8 cellular contexts compared by ENCODE assay signal in the genomic region with DNA sequence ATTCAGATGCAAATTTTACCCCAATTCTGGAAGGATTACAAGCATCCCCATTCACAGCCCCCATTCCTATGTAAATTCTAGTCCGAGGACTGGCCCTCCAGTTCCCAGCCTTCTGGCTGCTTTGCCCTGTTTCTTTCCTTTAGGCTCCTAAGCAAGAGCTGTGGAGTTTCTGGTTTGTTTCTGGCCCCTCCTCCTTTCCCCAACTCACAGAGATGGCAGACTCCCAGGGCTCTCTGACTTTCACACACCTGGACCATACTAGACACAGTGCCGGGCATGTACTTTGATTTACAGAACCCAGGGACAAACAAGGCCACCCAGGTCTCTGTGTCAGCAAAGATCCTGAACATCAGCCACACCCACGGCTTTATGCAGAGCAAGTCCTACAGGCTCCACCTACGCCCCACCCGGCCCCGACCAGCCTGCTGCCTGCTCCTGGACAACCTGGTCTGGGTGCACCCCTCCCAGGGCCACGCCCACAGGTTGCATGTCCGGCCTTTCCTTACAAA.
DNase-seq lines count a peak whose midpoint lies in the region; ATAC-seq, FAIRE-seq and TF ChIP-seq lines count a peak whose summit lies in the region.

No MANE protein-coding gene starts in this region.

- no peaks in the 10 kb centered on the region for H4K20me1 ChIP-seq in HepG2 (ENCODE audit: insufficient read depth, low read length)

- CTCF ChIA-PET in HepG2 (lab: Yijun Ruan, JAX; ENCODE audit: low intra/inter-chr PET ratio, low total read pairs) = no interaction called here

- POLR2A ChIA-PET in HepG2 (lab: Yijun Ruan, JAX) = no interaction called here

- DNase-seq in HepG2 (ENCODE audit: low spot score) (no peak), right lobe of liver (no peak), immature natural killer cell (no peak), upper lobe of right lung (peak; percentile 86), GM13976 (ENCODE audit: low spot score) (no peak), NCI-H2227 (lab: John Stamatoyannopoulos, UW; ENCODE audit: unreplicated experiment) (no peak), GF-D8 (lab: John Stamatoyannopoulos, UW) (no peak)

- H3K36me3 Mint-ChIP-seq in activated T-helper 17 cell treated with anti-CD3 and anti-CD28 coated beads, Interleukin-2, amount 50 U/mL, for 72 hours (ENCODE audit: low read depth) = peaks cover 47% of the 10 kb centered on the region
- no peaks in the 10 kb centered on the region for H3K36me3 Mint-ChIP-seq in immature natural killer cell

- no peak overlapping the region for H3K4me2 ChIP-seq in HepG2 (ENCODE audit: low read depth, low read length)

- H3K4me3 Mint-ChIP-seq in activated T-helper 17 cell treated with anti-CD3 and anti-CD28 coated beads, Interleukin-2, amount 50 U/mL, for 72 hours = peak overlapping the region; percentile 28
- H3K4me3 Mint-ChIP-seq in immature natural killer cell = peak overlapping the region in 4 of 5 donors; percentile 8 to 57 (median 52)

- TF ChIP-seq POLR2A in HepG2 (IDR thresholded peaks at IDR 0.05; ENCODE audit: insufficient read depth in 1 of 2, low read depth in 2 of 2, low read length in 2 of 2) (no peak), right lobe of liver (IDR thresholded peaks at IDR 0.05) (no peak)

- no peaks in the 10 kb centered on the region for H3K9me3 Mint-ChIP-seq in activated T-helper 17 cell treated with anti-CD3 and anti-CD28 coated beads, Interleukin-2, amount 50 U/mL, for 72 hours
- no peaks in the 10 kb centered on the region for H3K9me3 Mint-ChIP-seq in immature natural killer cell

- H3K27me3 ChIP-seq in HepG2 (ENCODE audit: control insufficient read depth in 1 of 2, insufficient read depth in 2 of 2, low read length in 2 of 2) (peaks cover 0 to 3% of the 10 kb centered on the region in 2 experiments; a peak in 1 of 5 replicates), right lobe of liver (no peaks in the 10 kb centered on the region), upper lobe of right lung (no peaks in the 10 kb centered on the region)

- H3K27ac ChIP-seq in HepG2 (ENCODE audit: extremely low read length, insufficient read depth, low read length) (no peak overlapping the region), right lobe of liver (no peak overlapping the region), upper lobe of right lung (no peak overlapping the region)

- WGBS in HepG2 (ENCODE audit: low lambda C conversion rate) = 0% methylated on average over 8 of the region's 8 CpGs
- 70% methylated on average over 5 of the region's 8 CpGs for WGBS in right lobe of liver (ENCODE audit: insufficient coverage, low coverage, low lambda C conversion rate, missing lambda C conversion rate)

- H3K4me3 ChIP-seq in HepG2 (replicated peaks in 1 of 3; ENCODE audit: insufficient read depth in 1 of 3, low read depth in 2 of 3, low read length in 3 of 3) (no peak overlapping the region), right lobe of liver (no peak overlapping the region), upper lobe of right lung (no peak overlapping the region)

- TF ChIP-seq EP300 in HepG2 (IDR thresholded peaks at IDR 0.05; ENCODE audit: low read depth in 2 of 2, low read length in 2 of 2) (no peak), HepG2 (CRISPR knock-in tag; IDR thresholded peaks at IDR 0.05; ENCODE audit: borderline replicate concordance) (no peak)

- no peak for TF ChIP-seq CTCF in HepG2 (CRISPR knock-in tag; IDR thresholded peaks at IDR 0.05)
- no peak for TF ChIP-seq CTCF in right lobe of liver (IDR thresholded peaks at IDR 0.05)
- TF ChIP-seq CTCF in upper lobe of right lung (IDR thresholded peaks at IDR 0.05) = no peak
- TF ChIP-seq CTCF in GM13976 (IDR thresholded peaks at IDR 0.05; ENCODE audit: borderline replicate concordance, control extremely low read depth, extremely low read depth, insufficient read depth, missing control alignments) = no peak

- in situ Hi-C loops in HepG2 (cut with HindIII; ENCODE audit: extremely low pct_ligation_motif_present, low pct_unique_long_range_greater_than_20kb) = no loop called here
- in situ Hi-C loops in GM13976 (cut with MboI; ENCODE audit: low sequenced_read_pairs, unreplicated experiment) = no loop called here

- H2AFZ ChIP-seq in HepG2 (ENCODE audit: low read length) = no peak overlapping the region

- peaks cover 33% of the 10 kb centered on the region for H3K4me1 Mint-ChIP-seq in activated T-helper 17 cell treated with anti-CD3 and anti-CD28 coated beads, Interleukin-2, amount 50 U/mL, for 72 hours
- peaks cover 92 to 95% of the 10 kb centered on the region in 2 donors for H3K4me1 Mint-ChIP-seq in immature natural killer cell

- no peak overlapping the region for H3K9ac ChIP-seq in HepG2 (ENCODE audit: insufficient read depth, low read depth, low read length)

- H3K4me1 ChIP-seq in HepG2 (ENCODE audit: insufficient read depth, low read length) (no peaks in the 10 kb centered on the region), right lobe of liver (no peaks in the 10 kb centered on the region), upper lobe of right lung (peaks cover 45% of the 10 kb centered on the region)

- intact Hi-C loops in HepG2 (cut with micrococcal nuclease; ENCODE audit: unreplicated experiment) (no loop called here), right lobe of liver (cut with DNase I) (no loop called here), upper lobe of right lung (cut with DNase I) (no loop called here)

- peak overlapping the region; percentile 64 for H3K27ac Mint-ChIP-seq in activated T-helper 17 cell treated with anti-CD3 and anti-CD28 coated beads, Interleukin-2, amount 50 U/mL, for 72 hours
- peak overlapping the region; percentile 51 to 95 (median 70) for H3K27ac Mint-ChIP-seq in immature natural killer cell

- BruUV-seq in HepG2 (replicated peaks; lab: Mats Ljungman, UMichigan) = no TSS peak

- no peaks in the 10 kb centered on the region for H3K79me2 ChIP-seq in HepG2 (ENCODE audit: insufficient read depth, low read length)

- H3K27me3 Mint-ChIP-seq in activated T-helper 17 cell treated with anti-CD3 and anti-CD28 coated beads, Interleukin-2, amount 50 U/mL, for 72 hours = no peaks in the 10 kb centered on the region
- H3K27me3 Mint-ChIP-seq in immature natural killer cell (ENCODE audit: low read depth in 3 of 3) = peaks cover 3 to 5% (median 3%) of the 10 kb centered on the region in 3 donors

- TF ChIP-seq RAD21 in HepG2 (CRISPR knock-in tag; IDR thresholded peaks at IDR 0.05) = no peak

- FAIRE-seq in HepG2 (lab: Jason Lieb, UNC) = no peak

- ATAC-seq in HepG2 = peak; percentile 25; the same call in 2 of the 3 replicates
- ATAC-seq in right lobe of liver = no peak
- no peak for ATAC-seq in activated T-helper 17 cell treated with anti-CD3 and anti-CD28 coated beads, Interleukin-2, amount 50 U/mL, for 72 hours (replicated peaks)
- peak; percentile 62 for ATAC-seq in upper lobe of right lung

- H3K9me3 ChIP-seq in HepG2 (ENCODE audit: low read length) (no peaks in the 10 kb centered on the region), right lobe of liver (no peaks in the 10 kb centered on the region), upper lobe of right lung (no peaks in the 10 kb centered on the region)

- H3K36me3 ChIP-seq in HepG2 (replicated peaks in 1 of 2; ENCODE audit: control insufficient read depth in 1 of 2, insufficient read depth in 2 of 2, low read length in 2 of 2) = no peaks in the 10 kb centered on the region
- no peaks in the 10 kb centered on the region for H3K36me3 ChIP-seq in right lobe of liver
- no peaks in the 10 kb centered on the region for H3K36me3 ChIP-seq in upper lobe of right lung

TF ChIP-seq in HepG2, 621 proteins besides CTCF, POLR2A, EP300 and RAD21 (continues in another document):
- no peak for TF ChIP-seq HMG20B (CRISPR knock-in tag; conservative IDR thresholded peaks at IDR 0.05)
- TF ChIP-seq ATAD3A (CRISPR knock-in tag; IDR thresholded peaks at IDR 0.05) = no peak
- TF ChIP-seq, protein P1, sequence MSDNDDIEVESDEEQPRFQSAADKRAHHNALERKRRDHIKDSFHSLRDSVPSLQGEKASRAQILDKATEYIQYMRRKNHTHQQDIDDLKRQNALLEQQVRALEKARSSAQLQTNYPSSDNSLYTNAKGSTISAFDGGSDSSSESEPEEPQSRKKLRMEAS (IDR thresholded peaks at IDR 0.05) = no peak
- TF ChIP-seq MZF1 (CRISPR knock-in tag; IDR thresholded peaks at IDR 0.05; ENCODE audit: borderline replicate concordance) = no peak
- TF ChIP-seq, protein P2, sequence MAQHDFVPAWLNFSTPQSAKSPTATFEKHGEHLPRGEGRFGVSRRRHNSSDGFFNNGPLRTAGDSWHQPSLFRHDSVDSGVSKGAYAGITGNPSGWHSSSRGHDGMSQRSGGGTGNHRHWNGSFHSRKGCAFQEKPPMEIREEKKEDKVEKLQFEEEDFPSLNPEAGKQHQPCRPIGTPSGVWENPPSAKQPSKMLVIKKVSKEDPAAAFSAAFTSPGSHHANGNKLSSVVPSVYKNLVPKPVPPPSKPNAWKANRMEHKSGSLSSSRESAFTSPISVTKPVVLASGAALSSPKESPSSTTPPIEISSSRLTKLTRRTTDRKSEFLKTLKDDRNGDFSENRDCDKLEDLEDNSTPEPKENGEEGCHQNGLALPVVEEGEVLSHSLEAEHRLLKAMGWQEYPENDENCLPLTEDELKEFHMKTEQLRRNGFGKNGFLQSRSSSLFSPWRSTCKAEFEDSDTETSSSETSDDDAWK (CRISPR knock-in tag; IDR thresholded peaks at IDR 0.05) = no peak
- no peak for TF ChIP-seq ZNF569 (CRISPR knock-in tag; IDR thresholded peaks at IDR 0.05; ENCODE audit: borderline replicate concordance)
- TF ChIP-seq, protein P3, sequence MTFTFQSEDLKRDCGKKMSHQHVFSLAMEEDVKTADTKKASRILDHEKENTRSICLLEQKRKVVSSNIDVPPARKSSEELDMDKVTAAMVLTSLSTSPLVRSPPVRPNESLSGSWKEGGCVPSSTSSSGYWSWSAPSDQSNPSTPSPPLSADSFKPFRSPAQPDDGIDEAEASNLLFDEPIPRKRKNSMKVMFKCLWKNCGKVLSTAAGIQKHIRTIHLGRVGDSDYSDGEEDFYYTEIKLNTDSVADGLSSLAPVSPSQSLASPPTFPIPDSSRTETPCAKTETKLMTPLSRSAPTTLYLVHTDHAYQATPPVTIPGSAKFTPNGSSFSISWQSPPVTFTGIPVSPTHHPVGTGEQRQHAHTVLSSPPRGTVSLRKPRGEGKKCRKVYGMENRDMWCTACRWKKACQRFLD (CRISPR knock-in tag; IDR thresholded peaks at IDR 0.05; ENCODE audit: borderline replicate concordance) = no peak
- TF ChIP-seq TOE1 (CRISPR knock-in tag; IDR thresholded peaks at IDR 0.05) = no peak
- TF ChIP-seq SP140L (CRISPR knock-in tag; IDR thresholded peaks at IDR 0.05; ENCODE audit: borderline replicate concordance) = no peak
- no peak for TF ChIP-seq MED13 (CRISPR knock-in tag; IDR thresholded peaks at IDR 0.05)

Comparison
In these comparisons a context has a peak if more than half of its experiments do, and no peak if none do; other contexts are left out.
1. ATAC-seq: peak in HepG2 (single experiment) and upper lobe of right lung (single experiment); none in right lobe of liver (0 of 4) and activated T-helper 17 cell treated with anti-CD3 and anti-CD28 coated beads, Interleukin-2, amount 50 U/mL, for 72 hours (single experiment).